In genomic region chr10:73054286-73054685, GRCh38 we compare ENCODE assay signal across 14 cellular contexts. TPM values are rescaled to one million over a fixed set of nuclear protein-coding genes. Genes with fewer than 3 reads are reported as not detected.
A peak's percentile ranks its signal among the peaks of the same experiment; 100 is the strongest.
DNase-seq lines count a peak whose midpoint lies in the region; ATAC-seq and TF ChIP-seq lines count a peak whose summit lies in the region.
"Had no signal": no experiment of that assay in that cellular context is flagged by ENCODE, and none has a peak within 500 bp of the region (broad histone marks: within the 10 kb centered on the region; RNA-seq: fewer than 3 reads in every experiment).

No MANE protein-coding gene starts in this region.

- no peak for TF ChIP-seq CTCF in MM.1S (IDR thresholded peaks at IDR 0.05; ENCODE audit: low read length)
- TF ChIP-seq CTCF in HFFc6 (IDR thresholded peaks at IDR 0.05): no peak

- H3K4me3 Mint-ChIP-seq in HFFc6 (no peak overlapping the region), T-cell (no peak overlapping the region)
- H3K4me3 Mint-ChIP-seq: activated CD4-positive, alpha-beta T cell treated with anti-CD3 and anti-CD28 coated beads for 36 hours had no signal

- H3K27me3 ChIP-seq in MM.1S (replicated peaks; ENCODE audit: insufficient read depth, low read length): no peaks in the 10 kb centered on the region
- H3K27me3 ChIP-seq: BLaER1 treated with 17β-estradiol and CSF1 and Interleukin-3, amounts not matched to agents 10 nM and 100 nM; body of pancreas; sigmoid colon had no signal

- H2AFZ ChIP-seq in MM.1S (ENCODE audit: low read length): no peak overlapping the region

- ATAC-seq in GM18861 (IDR thresholded peaks at IDR 0.05; ENCODE audit: unreplicated experiment) (peak; percentile 84), GM19463 (IDR thresholded peaks at IDR 0.05; ENCODE audit: unreplicated experiment) (peak; percentile 88), HG02885 (IDR thresholded peaks at IDR 0.05; ENCODE audit: poor library complexity, unreplicated experiment) (peak; percentile 71), T-cell (replicated peaks in 1 of 4) (no peak)
- ATAC-seq: activated CD4-positive, alpha-beta T cell treated with anti-CD3 and anti-CD28 coated beads for 36 hours; body of pancreas had no signal

- H3K9me3 Mint-ChIP-seq in HFFc6 (no peaks in the 10 kb centered on the region), T-cell (no peaks in the 10 kb centered on the region)
- H3K9me3 Mint-ChIP-seq: activated T-helper 2 cell treated with anti-CD3 and anti-CD28 coated beads, Interferon-gamma antibody, Interleukin-2, Interleukin-4, amounts not matched to agents 10 μg/mL and 5 μg/mL and 100 μg/mL, durations not matched to agents 14 hours and 24 hours and 36 hours had no signal

- H3K27me3 Mint-ChIP-seq in HFFc6 (ENCODE audit: insufficient read depth): peaks cover 3% of the 10 kb centered on the region; the same call in 1 of the 2 replicates
- no peaks in the 10 kb centered on the region for H3K27me3 Mint-ChIP-seq in T-cell
- H3K27me3 Mint-ChIP-seq: activated CD4-positive, alpha-beta T cell treated with anti-CD3 and anti-CD28 coated beads for 36 hours had no signal

- peaks cover 6% of the 10 kb centered on the region; the same call in 1 of the 2 replicates for H3K36me3 Mint-ChIP-seq in HFFc6 (ENCODE audit: low read depth)
- peaks cover 44% of the 10 kb centered on the region for H3K36me3 Mint-ChIP-seq in T-cell

- CTCF ChIA-PET in T-cell (lab: Charles Lee): no interaction called here

- H3K4me2 ChIP-seq in MM.1S (ENCODE audit: low read depth, low read length): 0 out of 2 replicates have a peak overlapping the region, but pooled peaks have one; percentile 5
- H3K4me2 ChIP-seq: BLaER1 treated with 17β-estradiol and CSF1 and Interleukin-3, amounts not matched to agents 10 nM and 100 nM had no signal

- peaks cover 16% of the 10 kb centered on the region; the same call in 1 of the 2 replicates for H3K4me1 ChIP-seq in MM.1S (ENCODE audit: low read length)
- H3K4me1 ChIP-seq: BLaER1 treated with 17β-estradiol and CSF1 and Interleukin-3, amounts not matched to agents 10 nM and 100 nM; body of pancreas; sigmoid colon had no signal

- H3K27ac ChIP-seq in MM.1S (ENCODE audit: low read length): peak overlapping the region; percentile 7; the same call in 1 of the 2 replicates
- H3K27ac ChIP-seq: BLaER1 treated with 17β-estradiol and CSF1 and Interleukin-3, amounts not matched to agents 10 nM and 100 nM; body of pancreas; sigmoid colon had no signal

- POLR2A ChIA-PET in T-cell (lab: Charles Lee): no interaction called here

- DNase-seq in MM.1S (peak; percentile 31), HFFc6 (no peak), T-cell (no peak), amniotic stem cell (lab: John Stamatoyannopoulos, UW) (no peak), KG1 (lab: John Stamatoyannopoulos, UW) (no peak)
- DNase-seq: activated CD4-positive, alpha-beta T cell treated with anti-CD3 and anti-CD28 coated beads for 36 hours; body of pancreas; effector CD8-positive, alpha-beta T cell; sigmoid colon had no signal

- H3K36me3 ChIP-seq in MM.1S (replicated peaks; ENCODE audit: insufficient read depth, low read length): peaks cover 6% of the 10 kb centered on the region; the same call in 1 of the 2 replicates

- peaks cover 5% of the 10 kb centered on the region; the same call in 1 of the 2 replicates for H3F3A ChIP-seq in MM.1S (ENCODE audit: insufficient read depth, low read length)

- no peaks in the 10 kb centered on the region for H3K9me2 ChIP-seq in MM.1S (replicated peaks; ENCODE audit: insufficient read depth, low read length)

- H3K79me2 ChIP-seq in MM.1S (ENCODE audit: low read length): no peaks in the 10 kb centered on the region

- H3K4me1 Mint-ChIP-seq in HFFc6 (ENCODE audit: low read depth): no peaks in the 10 kb centered on the region
- H3K4me1 Mint-ChIP-seq in T-cell: no peaks in the 10 kb centered on the region
- H3K4me1 Mint-ChIP-seq: activated CD4-positive, alpha-beta T cell treated with anti-CD3 and anti-CD28 coated beads for 36 hours had no signal

- no peak overlapping the region for H3K27ac Mint-ChIP-seq in HFFc6
- H3K27ac Mint-ChIP-seq in T-cell: no peak overlapping the region
- H3K27ac Mint-ChIP-seq: activated CD4-positive, alpha-beta T cell treated with anti-CD3 and anti-CD28 coated beads for 36 hours; activated T-helper 2 cell treated with anti-CD3 and anti-CD28 coated beads, Interferon-gamma antibody, Interleukin-2, Interleukin-4, amounts not matched to agents 10 μg/mL and 5 μg/mL and 100 μg/mL, durations not matched to agents 14 hours and 24 hours and 36 hours had no signal

- no peak overlapping the region for H3K9ac ChIP-seq in MM.1S (ENCODE audit: low read length)
- H3K9ac ChIP-seq: BLaER1 treated with 17β-estradiol and CSF1 and Interleukin-3, amounts not matched to agents 10 nM and 100 nM had no signal

- H4K20me1 ChIP-seq in MM.1S (ENCODE audit: insufficient read depth, low read length): no peaks in the 10 kb centered on the region

- H3K9me3 ChIP-seq in MM.1S (replicated peaks; ENCODE audit: insufficient read depth, low read length): no peaks in the 10 kb centered on the region
- H3K9me3 ChIP-seq: BLaER1 treated with 17β-estradiol and CSF1 and Interleukin-3, amounts not matched to agents 10 nM and 100 nM; body of pancreas; sigmoid colon had no signal

- H3K4me3 ChIP-seq in MM.1S (ENCODE audit: low read length): no peak overlapping the region
- H3K4me3 ChIP-seq: BLaER1 treated with 17β-estradiol and CSF1 and Interleukin-3, amounts not matched to agents 10 nM and 100 nM; body of pancreas; sigmoid colon had no signal

RNA-seq across cellular contexts. Expression of gene P4HA1, which starts 42.4 kb away (rescaled TPM):
- total RNA-seq in HFFc6 (2021; fragmentation: NEBNext Ultra II Directional; extraction: Animal tissue kit (Norgen Biotek cat#: 25700)): 100 to 1,000 TPM; 117 to 192 (median 127) TPM
- total RNA-seq in T-cell: 10 to 100 TPM; 11.3 to 15.4 (median 13.0) TPM

RNA-seq across cellular contexts. Expression of gene NUDT13, which starts 56.0 kb away (rescaled TPM):
- total RNA-seq in HFFc6 (2021; fragmentation: NEBNext Ultra II Directional; extraction: Animal tissue kit (Norgen Biotek cat#: 25700)): 1 to 10 TPM; 1.3 to 2.3 (median 2.1) TPM
- total RNA-seq in T-cell: 1 to 10 TPM in 4 of 5 donors, under 1 TPM in 1; 0.49 to 3.3 (median 2.2) TPM

Comparison
In these comparisons a context has a peak if more than half of its experiments do, and no peak if none do; other contexts are left out.
1. ATAC-seq: peak in GM18861 (single experiment), GM19463 (single experiment) and HG02885 (single experiment); none in T-cell (0 of 4).
2. RNA of gene P4HA1, which starts 42.4 kb away (total RNA-seq): 117 to 192 TPM in HFFc6; 11.3 to 15.4 TPM in T-cell; every median in the first group is over 4 times any median in the second.